Comparison of ENCODE assay signal across 14 cellular contexts in the genomic region with DNA sequence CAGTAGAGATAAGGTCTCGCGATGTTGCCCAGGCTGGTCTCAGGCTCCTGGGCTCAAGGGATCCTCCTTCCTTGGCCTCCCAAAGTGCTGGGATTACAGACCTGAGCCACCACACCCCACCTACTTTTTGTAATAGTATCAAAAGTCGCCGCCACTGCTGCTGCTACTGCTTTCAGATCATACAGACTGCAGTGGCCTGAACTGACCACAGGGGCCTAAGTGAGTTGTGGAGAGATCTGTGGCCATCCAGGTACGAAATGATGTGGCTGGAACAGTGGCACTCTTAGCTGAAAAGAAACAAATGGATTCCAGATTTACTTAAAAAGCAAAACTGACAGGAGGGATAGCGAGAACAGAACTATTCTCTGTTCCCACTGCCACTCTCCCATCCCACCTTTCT. TPM values are rescaled to one million over a fixed set of nuclear protein-coding genes. Genes with fewer than 3 reads are reported as not detected.
DNase-seq lines count a peak whose midpoint lies in the region; ATAC-seq and TF ChIP-seq lines count a peak whose summit lies in the region.
"Had no signal": no experiment of that assay in that cellular context is flagged by ENCODE, and none has a peak within 500 bp of the region (broad histone marks: within the 10 kb centered on the region; RNA-seq: fewer than 3 reads in every experiment).

No MANE protein-coding gene starts in this region.

- H3K27me3 ChIP-seq in foreskin keratinocyte: no peaks in the 10 kb centered on the region
- H3K27me3 ChIP-seq in CD4-positive, alpha-beta T cell (ENCODE audit: control insufficient read depth, insufficient read depth, low read length): no peaks in the 10 kb centered on the region
- H3K27me3 ChIP-seq: gastrocnemius medialis had no signal

- TF ChIP-seq CTCF in AG09309 (IDR thresholded peaks at IDR 0.05; ENCODE audit: control insufficient read depth, insufficient read depth, low read depth, low read length, missing control alignments) (peak; percentile 21), GM13977 (IDR thresholded peaks at IDR 0.05; ENCODE audit: extremely low read depth, insufficient read depth, missing control alignments) (peak; percentile 27), foreskin keratinocyte (conservative IDR thresholded peaks at IDR 0.05) (peak; percentile 13)
- no peak for TF ChIP-seq CTCF in CD4-positive, alpha-beta T cell (IDR thresholded peaks at IDR 0.05)

- CTCF ChIA-PET in CD4-positive, alpha-beta T cell (lab: Charles Lee): no interaction called here

- peak; percentile 41 for ATAC-seq in foreskin keratinocyte
- no peak for ATAC-seq in GM21360 (IDR thresholded peaks at IDR 0.05; ENCODE audit: unreplicated experiment)
- no peak for ATAC-seq in GM18858 (IDR thresholded peaks at IDR 0.05; ENCODE audit: unreplicated experiment)
- ATAC-seq in CD4-positive, alpha-beta T cell (ENCODE audit: poor library complexity): no peak
- ATAC-seq: gastrocnemius medialis had no signal

- no peak overlapping the region for H3K27ac ChIP-seq in foreskin keratinocyte
- H3K27ac ChIP-seq in CD4-positive, alpha-beta T cell (ENCODE audit: low read depth, low read length): no peak overlapping the region
- H3K27ac ChIP-seq: gastrocnemius medialis had no signal

- POLR2A ChIA-PET in CD4-positive, alpha-beta T cell (lab: Charles Lee): no interaction called here

- in situ Hi-C loops in GM13977 (cut with MboI; ENCODE audit: low pct_unique_long_range_greater_than_20kb, low sequenced_read_pairs, unreplicated experiment): no loop called here

- no peaks in the 10 kb centered on the region for H3K9me3 Mint-ChIP-seq in CD4-positive, alpha-beta T cell
- H3K9me3 Mint-ChIP-seq: activated T-helper 1 cell treated with anti-CD3 and anti-CD28 coated beads, Interleukin-12 subunit alpha, Interleukin-12 subunit beta, Interleukin-2, Interleukin-4 antibody, amounts not matched to agents 30 ng/mL and 10 ng/mL and 1 ng/mL, durations not matched to agents 14 hours and 24 hours and 36 hours had no signal

- H3K36me3 Mint-ChIP-seq in CD4-positive, alpha-beta T cell (ENCODE audit: low read depth): no peaks in the 10 kb centered on the region

- H3K9me3 ChIP-seq in CD4-positive, alpha-beta T cell (ENCODE audit: control insufficient read depth, low read length): no peaks in the 10 kb centered on the region
- H3K9me3 ChIP-seq: gastrocnemius medialis had no signal

- H3K4me3 Mint-ChIP-seq in CD4-positive, alpha-beta T cell: no peak overlapping the region
- H3K4me3 Mint-ChIP-seq: activated T-helper 1 cell treated with anti-CD3 and anti-CD28 coated beads, Interleukin-12 subunit alpha, Interleukin-12 subunit beta, Interleukin-2, Interleukin-4 antibody, amounts not matched to agents 30 ng/mL and 10 ng/mL and 1 ng/mL, durations not matched to agents 14 hours and 24 hours and 36 hours had no signal

- no peak overlapping the region for H3K4me3 ChIP-seq in AG09309 (ENCODE audit: control insufficient read depth, low read depth, low read length)
- H3K4me3 ChIP-seq: gastrocnemius medialis had no signal

- no peak for DNase-seq in AG09309 (ENCODE audit: low read depth)
- DNase-seq in GM13977 (ENCODE audit: low spot score): no peak
- peak; percentile 83 for DNase-seq in SW480 (ENCODE audit: low spot score)
- no peak for DNase-seq in foreskin keratinocyte
- no peak for DNase-seq in CD4-positive, alpha-beta T cell
- no peak for DNase-seq in activated CD4-positive, alpha-beta T cell treated with anti-CD3 and anti-CD28 coated beads for 48 hours
- DNase-seq: central memory CD4-positive, alpha-beta T cell; COR-L47; gastrocnemius medialis; NCI-H2107; stimulated activated CD4-positive, alpha-beta T cell treated with anti-CD3 and anti-CD28 coated beads, Interleukin-4, amount 100 ng/mL, for 4 hours had no signal

- peaks cover 14% of the 10 kb centered on the region for H3K4me1 Mint-ChIP-seq in CD4-positive, alpha-beta T cell (ENCODE audit: low read depth)

- no peaks in the 10 kb centered on the region for H3K4me1 ChIP-seq in foreskin keratinocyte
- H3K4me1 ChIP-seq: gastrocnemius medialis had no signal

- no peak overlapping the region for H3K27ac Mint-ChIP-seq in CD4-positive, alpha-beta T cell
- H3K27ac Mint-ChIP-seq: activated T-helper 1 cell treated with anti-CD3 and anti-CD28 coated beads, Interleukin-12 subunit alpha, Interleukin-12 subunit beta, Interleukin-2, Interleukin-4 antibody, amounts not matched to agents 30 ng/mL and 10 ng/mL and 1 ng/mL, durations not matched to agents 14 hours and 24 hours and 36 hours had no signal

- no peaks in the 10 kb centered on the region for H3K27me3 Mint-ChIP-seq in CD4-positive, alpha-beta T cell

- intact Hi-C loops in CD4-positive, alpha-beta T cell (cut with DNase I, micrococcal nuclease): no loop called here

RNA-seq across cellular contexts. Expression of a gene that starts 32.9 kb away (rescaled TPM):
- total RNA-seq in foreskin keratinocyte: 0.39 and 0.71 TPM in 2 replicates
- polyA plus RNA-seq in foreskin keratinocyte: 0.46 and 0.50 TPM in 2 replicates
- 1 to 10 TPM; 4.5 TPM for total RNA-seq in CD4-positive, alpha-beta T cell
